ENCODE assay signal across 5 cellular contexts in the genomic region with DNA sequence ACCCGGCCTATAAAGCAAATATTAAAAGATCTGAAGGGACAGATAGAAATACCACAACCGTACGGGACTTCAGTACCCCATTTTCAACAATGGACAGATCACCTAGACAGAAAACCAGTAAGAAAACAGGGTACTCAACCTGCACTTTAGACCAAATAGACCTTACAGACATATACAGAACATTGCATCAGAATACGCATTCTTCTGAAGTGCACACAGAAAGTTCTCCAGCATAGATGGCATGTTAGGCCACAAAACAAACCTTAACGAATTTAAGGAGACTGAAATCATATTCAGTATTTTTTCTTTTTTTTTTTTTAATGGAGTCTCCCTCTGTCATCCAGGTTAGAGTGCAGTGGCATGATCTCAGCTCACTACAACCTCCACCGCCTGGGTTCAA.
"Had no signal": no experiment of that assay in that cellular context is flagged by ENCODE, and none has a peak within 500 bp of the region (broad histone marks: within the 10 kb centered on the region; RNA-seq: fewer than 3 reads in every experiment).

No MANE protein-coding gene starts in this region.

- H3K27ac Mint-ChIP-seq: GM23338, H9 had no signal

- H3K4me3 Mint-ChIP-seq: GM23338, H9 had no signal

- ATAC-seq: GM23338, K562 had no signal

- H3K9me3 Mint-ChIP-seq: GM23338, H9 had no signal

- DNase-seq: H9, HCEC 1CT, IMR-90 had no signal

- H3K4me1 Mint-ChIP-seq: GM23338, H9 had no signal
